13 cellular contexts compared by ENCODE assay signal in genomic region chr10:63320683-63321082, GRCh38.
DNase-seq lines count a peak whose midpoint lies in the region; ATAC-seq and TF ChIP-seq lines count a peak whose summit lies in the region.
"Had no signal": no experiment of that assay in that cellular context is flagged by ENCODE, and none has a peak within 500 bp of the region (broad histone marks: within the 10 kb centered on the region; RNA-seq: fewer than 3 reads in every experiment).

No MANE protein-coding gene starts in this region.

- no peak overlapping the region for H2BK12ac ChIP-seq in neuronal stem cell (ENCODE audit: low read length)

- peaks cover 10% of the 10 kb centered on the region; the same call in 1 of the 2 replicates for H3K4me1 Mint-ChIP-seq in WTC11
- H3K4me1 Mint-ChIP-seq: B cell had no signal

- H3K36me3 Mint-ChIP-seq in WTC11 = no peaks in the 10 kb centered on the region

- H2AK5ac ChIP-seq in neuronal stem cell (ENCODE audit: low read depth, low read length) = no peak overlapping the region

- peaks cover 0 to 6% of the 10 kb centered on the region in 2 donors for H3K9me3 ChIP-seq in neuronal stem cell (replicated peaks in 1 of 2; ENCODE audit: control insufficient read depth in 2 of 2, insufficient read depth in 1 of 2, low read depth in 1 of 2, low read length in 2 of 2)

- peaks cover 0 to 5% of the 10 kb centered on the region in 2 donors for H3K36me3 ChIP-seq in neuronal stem cell (replicated peaks in 1 of 2; ENCODE audit: control insufficient read depth in 2 of 2, insufficient read depth in 2 of 2, low read length in 2 of 2)

- no peak overlapping the region for H4K91ac ChIP-seq in neuronal stem cell (ENCODE audit: low read depth, low read length, poor library complexity)

- no peak overlapping the region for H3K4ac ChIP-seq in neuronal stem cell (ENCODE audit: low read length)

- no peak for TF ChIP-seq CTCF in WTC11 (IDR thresholded peaks at IDR 0.05)

- no CpG with 5 or more reads among the region's 1 CpG for WGBS in neuronal stem cell (ENCODE audit: extremely low coverage in 2 of 2, insufficient read length in 2 of 2, insufficient replicate concordance in 1 of 2), 2 donors

- H3K4me1 ChIP-seq in neuronal stem cell (ENCODE audit: control insufficient read depth in 2 of 2, insufficient read depth in 1 of 2, low read depth in 1 of 2, low read length in 2 of 2) = peaks cover 3 to 7% of the 10 kb centered on the region in 2 donors

- H4K8ac ChIP-seq in neuronal stem cell (ENCODE audit: low read depth, low read length) = no peak overlapping the region

- H3K27ac Mint-ChIP-seq in WTC11 = 0 out of 2 replicates have a peak overlapping the region, but pooled peaks have one; percentile 52
- H3K27ac Mint-ChIP-seq: B cell; CD4-positive, alpha-beta T cell had no signal

- no peak overlapping the region for H3K23ac ChIP-seq in neuronal stem cell (ENCODE audit: low read depth, low read length, poor library complexity)

- H3K79me1 ChIP-seq in neuronal stem cell (ENCODE audit: low read depth, low read length) = peaks cover 5% of the 10 kb centered on the region

- no peak overlapping the region for H2BK5ac ChIP-seq in neuronal stem cell (ENCODE audit: low read length)

- CTCF ChIA-PET in WTC11 (lab: Charles Lee) = no interaction called here

- POLR2A ChIA-PET in WTC11 (lab: Charles Lee) = no interaction called here

- no peaks in the 10 kb centered on the region for H3K9me3 Mint-ChIP-seq in WTC11
- H3K9me3 Mint-ChIP-seq: CD4-positive, alpha-beta T cell had no signal

- no peak overlapping the region for H3K14ac ChIP-seq in neuronal stem cell (ENCODE audit: low read length)

- peak overlapping the region; percentile 24 for H3K27ac ChIP-seq in neuronal stem cell (replicated peaks; ENCODE audit: low read length)

- no peak overlapping the region for H3K4me3 Mint-ChIP-seq in WTC11
- H3K4me3 Mint-ChIP-seq: B cell; CD4-positive, alpha-beta T cell had no signal

- H3K4me2 ChIP-seq in neuronal stem cell (ENCODE audit: insufficient read depth, low read length, poor library complexity, severe bottlenecking) = no peak overlapping the region

- DNase-seq in ELF-1 (ENCODE audit: low read depth, low spot score) (peak; percentile 53), WTC11 (ENCODE audit: low spot score) (no peak), iPS-NIHi11 (ENCODE audit: low spot score) (peak; percentile 13), neuronal stem cell (ENCODE audit: low spot score) (peak; percentile 65), GDM1 (lab: John Stamatoyannopoulos, UW) (no peak)
- DNase-seq in activated CD4-positive, alpha-beta T cell treated with anti-CD3 and anti-CD28 coated beads for 4 hours = no peak
- DNase-seq: C1 segment of cervical spinal cord; CD4-positive, alpha-beta T cell; DMS79; IMR-90 had no signal

- no peak overlapping the region for H3K18ac ChIP-seq in neuronal stem cell (ENCODE audit: low read length)

- ATAC-seq in WTC11 (peak; percentile 50), GM18868 (IDR thresholded peaks at IDR 0.05; ENCODE audit: unreplicated experiment) (no peak)
- ATAC-seq: HCT116 had no signal

- no peak overlapping the region for H2AFZ ChIP-seq in neuronal stem cell (ENCODE audit: low read length)

- H3K4me3 ChIP-seq in neuronal stem cell (ENCODE audit: low read length in 2 of 2) = no peak overlapping the region

- H3K9ac ChIP-seq in neuronal stem cell (ENCODE audit: low read depth, low read length, poor library complexity) = no peak overlapping the region

- no peaks in the 10 kb centered on the region for H3K27me3 Mint-ChIP-seq in WTC11 (ENCODE audit: low read depth)
- H3K27me3 Mint-ChIP-seq: B cell; CD4-positive, alpha-beta T cell had no signal

- H3K27me3 ChIP-seq in neuronal stem cell (ENCODE audit: control insufficient read depth in 3 of 3, insufficient read depth in 3 of 3, low read depth in 1 of 3, low read length in 3 of 3) = no peaks in the 10 kb centered on the region

- H2BK15ac ChIP-seq in neuronal stem cell (ENCODE audit: low read length) = no peak overlapping the region

- no peak overlapping the region for H2BK120ac ChIP-seq in neuronal stem cell (ENCODE audit: low read depth, low read length)

TF ChIP-seq in WTC11, 78 proteins besides CTCF, POLR2A, EP300 and RAD21 (continues in another document):
- TF ChIP-seq ESRRA (CRISPR knock-in tag; IDR thresholded peaks at IDR 0.05; ENCODE audit: borderline replicate concordance) (no peak), ZNF281 (CRISPR knock-in tag; IDR thresholded peaks at IDR 0.05) (no peak), ZSCAN18 (CRISPR knock-in tag; IDR thresholded peaks at IDR 0.05) (no peak), JUN (CRISPR knock-in tag; IDR thresholded peaks at IDR 0.05) (no peak), IRF1 (CRISPR knock-in tag; IDR thresholded peaks at IDR 0.05) (no peak), KAT7 (CRISPR knock-in tag; IDR thresholded peaks at IDR 0.05; ENCODE audit: borderline replicate concordance) (no peak), ZNF512 (CRISPR knock-in tag; IDR thresholded peaks at IDR 0.05; ENCODE audit: borderline replicate concordance) (no peak)

Comparison
In these comparisons a context has a peak if more than half of its experiments do, and no peak if none do; other contexts are left out.
1. DNase-seq: peak in ELF-1 (single experiment), iPS-NIHi11 (single experiment) and neuronal stem cell (single experiment); none in WTC11 (single experiment), GDM1 (single experiment) and activated CD4-positive, alpha-beta T cell treated with anti-CD3 and anti-CD28 coated beads for 4 hours (0 of 2).